10 cellular contexts compared by ENCODE assay signal in genomic region chr11:130212431-130212961, GRCh38. TPM values are rescaled to one million over a fixed set of nuclear protein-coding genes. Genes with fewer than 3 reads are reported as not detected.
A peak's percentile ranks its signal among the peaks of the same experiment; 100 is the strongest.
DNase-seq lines count a peak whose midpoint lies in the region; ATAC-seq, FAIRE-seq and TF ChIP-seq lines count a peak whose summit lies in the region.
"Had no signal": no experiment of that assay in that cellular context is flagged by ENCODE, and none has a peak within 500 bp of the region (broad histone marks: within the 10 kb centered on the region; RNA-seq: fewer than 3 reads in every experiment).

No MANE protein-coding gene starts in this region.

- POLR2A ChIA-PET in CD8-positive, alpha-beta memory T cell (lab: Charles Lee), result no interaction called here

- no peak overlapping the region for H3K4me3 Mint-ChIP-seq in CD8-positive, alpha-beta memory T cell

- H3K4me3 ChIP-seq in left ventricle myocardium inferior (no peak overlapping the region), Peyer's patch (no peak overlapping the region), kidney (ENCODE audit: low read length in 2 of 2) (no peak overlapping the region), transverse colon (no peak overlapping the region)
- no peak overlapping the region for H3K4me3 ChIP-seq in CD8-positive, alpha-beta memory T cell (ENCODE audit: low read length)
- H3K4me3 ChIP-seq: vagina had no signal

- no peaks in the 10 kb centered on the region for H3K9me3 ChIP-seq in left ventricle myocardium inferior (replicated peaks)
- no peaks in the 10 kb centered on the region for H3K9me3 ChIP-seq in Peyer's patch
- no peaks in the 10 kb centered on the region for H3K9me3 ChIP-seq in kidney (ENCODE audit: control insufficient read depth in 1 of 2, low read length in 2 of 2)
- H3K9me3 ChIP-seq in transverse colon, result no peaks in the 10 kb centered on the region
- no peaks in the 10 kb centered on the region for H3K9me3 ChIP-seq in CD8-positive, alpha-beta memory T cell (ENCODE audit: low read length)
- H3K9me3 ChIP-seq: vagina had no signal

- no peak for FAIRE-seq in kidney (lab: Jason Lieb, UNC)
- no peak for FAIRE-seq in HTR-8/SVneo (lab: Jason Lieb, UNC)

- DNase-seq in cardiac septum (ENCODE audit: low spot score) (peak; percentile 46), left ventricle myocardium inferior (no peak), Peyer's patch (peak; percentile 14 to 55 (median 45)), kidney (peak; percentile 54), transverse colon (peak; percentile 9), HTR-8/SVneo (ENCODE audit: insufficient read length, low spot score) (no peak)
- no peak for DNase-seq in CD8-positive, alpha-beta memory T cell
- DNase-seq: NCI-H1694 treated with DMSO at 0.1 percent for 48 hours had no signal

- H3K27me3 ChIP-seq in left ventricle myocardium inferior (ENCODE audit: low read depth), result peaks cover 34% of the 10 kb centered on the region
- no peaks in the 10 kb centered on the region for H3K27me3 ChIP-seq in Peyer's patch
- H3K27me3 ChIP-seq in transverse colon, result no peaks in the 10 kb centered on the region
- H3K27me3 ChIP-seq in CD8-positive, alpha-beta memory T cell (ENCODE audit: insufficient read depth, low read length, poor library complexity, severe bottlenecking), result no peaks in the 10 kb centered on the region
- H3K27me3 ChIP-seq: vagina had no signal

- TF ChIP-seq POLR2A in Peyer's patch (IDR thresholded peaks at IDR 0.05) (no peak), transverse colon (IDR thresholded peaks at IDR 0.05) (no peak)

- ATAC-seq in GM21515 (IDR thresholded peaks at IDR 0.05; ENCODE audit: unreplicated experiment), result no peak

- peaks cover 6% of the 10 kb centered on the region for H3K4me1 ChIP-seq in left ventricle myocardium inferior
- H3K4me1 ChIP-seq in Peyer's patch, result peaks cover 0 to 9% (median 0%) of the 10 kb centered on the region in 4 donors
- H3K4me1 ChIP-seq in kidney (ENCODE audit: control insufficient read depth in 1 of 2, insufficient read depth in 1 of 2, low read depth in 1 of 2, low read length in 2 of 2), result peaks cover 0 to 10% of the 10 kb centered on the region in 2 donors
- H3K4me1 ChIP-seq in transverse colon, result peaks cover 0 to 7% (median 2%) of the 10 kb centered on the region in 4 donors
- peaks cover 8% of the 10 kb centered on the region for H3K4me1 ChIP-seq in CD8-positive, alpha-beta memory T cell (ENCODE audit: insufficient read depth, low read length)
- H3K4me1 ChIP-seq: vagina had no signal

- H3K9ac ChIP-seq in kidney (ENCODE audit: low read length in 2 of 2), result no peak overlapping the region

- H3K9me3 Mint-ChIP-seq in CD8-positive, alpha-beta memory T cell, result no peaks in the 10 kb centered on the region

- TF ChIP-seq EP300 in transverse colon (IDR thresholded peaks at IDR 0.05; ENCODE audit: low read depth), result no peak

- WGBS in transverse colon (ENCODE audit: low coverage in 1 of 2), 2 donors, result 67% methylated on average over 9 of the region's 11 CpGs; no CpG with 5 or more reads in 1 of the 2 donors

- H3K27me3 Mint-ChIP-seq in CD8-positive, alpha-beta memory T cell, result peaks cover 11 to 15% of the 10 kb centered on the region in 2 donors

- peaks cover 0 to 2% (median 0%) of the 10 kb centered on the region in 3 donors for H3K4me1 Mint-ChIP-seq in CD8-positive, alpha-beta memory T cell

- H3K27ac ChIP-seq in left ventricle myocardium inferior (replicated peaks) (no peak overlapping the region), Peyer's patch (peak overlapping the region in 1 of 4 donors; percentile 0), kidney (ENCODE audit: low read depth in 2 of 2, low read length in 2 of 2) (no peak overlapping the region), transverse colon (peak overlapping the region in 1 of 4 donors; percentile 9)
- H3K27ac ChIP-seq in CD8-positive, alpha-beta memory T cell (ENCODE audit: low read depth, low read length), result no peak overlapping the region
- H3K27ac ChIP-seq: vagina had no signal

- no peak overlapping the region for H3K27ac Mint-ChIP-seq in CD8-positive, alpha-beta memory T cell

- intact Hi-C loops in cardiac septum (cut with DNase I) (loop anchor here (5.0 to 10.0 kb wide), 3 partner anchors 175 to 682 kb away; partner anchors contain the start of gene ADAMTS8), left ventricle myocardium inferior (cut with micrococcal nuclease) (loop anchor here (10.0 kb wide), 1 partner anchor 212 kb away; the partner anchor contains the start of gene ADAMTS8), kidney (cut with DNase I) (no loop called here), transverse colon (cut with DNase I; ENCODE audit: low total_unique reads) (loop anchor here (5.0 to 10.0 kb wide), 2 partner anchors 172 to 215 kb away; partner anchors contain the start of gene ADAMTS8)

- H3K36me3 Mint-ChIP-seq in CD8-positive, alpha-beta memory T cell, result no peaks in the 10 kb centered on the region

- TF ChIP-seq CTCF in left ventricle myocardium inferior (IDR thresholded peaks at IDR 0.05; ENCODE audit: borderline replicate concordance) (no peak), Peyer's patch (IDR thresholded peaks at IDR 0.05) (no peak), kidney (IDR thresholded peaks at IDR 0.05; ENCODE audit: borderline replicate concordance, extremely low read depth, insufficient read depth) (no peak), transverse colon (IDR thresholded peaks at IDR 0.05) (no peak)

- in situ Hi-C loops in transverse colon (cut with MboI; ENCODE audit: low pct_ligation_motif_present in 1 of 4, low pct_unique_long_range_greater_than_20kb in 1 of 4, low sequenced_read_pairs in 3 of 4), result loop anchor here (10.0 to 25.0 kb wide), 4 partner anchors 175 to 650 kb away; partner anchors contain the start of gene ADAMTS8 (in 1 of the 4)

- H3K36me3 ChIP-seq in left ventricle myocardium inferior (no peaks in the 10 kb centered on the region), Peyer's patch (peaks cover 0 to 30% (median 0%) of the 10 kb centered on the region in 3 donors), kidney (ENCODE audit: control insufficient read depth in 1 of 2, insufficient read depth in 2 of 2, low read length in 2 of 2) (peaks cover 0 to 4% of the 10 kb centered on the region in 2 donors), transverse colon (peaks cover 0 to 7% (median 0%) of the 10 kb centered on the region in 4 donors)
- H3K36me3 ChIP-seq in CD8-positive, alpha-beta memory T cell (ENCODE audit: insufficient read depth, low read length), result no peaks in the 10 kb centered on the region
- H3K36me3 ChIP-seq: vagina had no signal

- CTCF ChIA-PET in CD8-positive, alpha-beta memory T cell (lab: Charles Lee), result interaction anchor here (0.7 to 1.6 kb wide), 20 partner anchors 9 to 682 kb away, joined by 3 to 14 read pairs (median 4); no protein-coding TSS in a partner anchor

RNA-seq across cellular contexts. Expression of gene ST14, which starts 52.9 kb away (rescaled TPM):
- total RNA-seq in cardiac septum (0.65 TPM), left ventricle myocardium inferior (1.0 TPM), Peyer's patch (100 to 1,000 TPM; 104 to 469 (median 424) TPM), kidney (139 TPM), transverse colon (100 to 1,000 TPM; 335 to 641 (median 446) TPM)
- polyA plus RNA-seq in kidney (ENCODE audit: insufficient read depth, low read depth, low replicate concordance), result 59.3 TPM
- under 1 TPM; 0.18 to 0.35 TPM for total RNA-seq in CD8-positive, alpha-beta memory T cell
- not detected for polyA plus RNA-seq in CD8-positive, alpha-beta memory T cell

Comparison
In these comparisons a context has a peak if more than half of its experiments do, and no peak if none do; other contexts are left out.
1. DNase-seq: peak in cardiac septum (single experiment), Peyer's patch (3 of 3), kidney (single experiment) and transverse colon (single experiment); none in left ventricle myocardium inferior (single experiment), HTR-8/SVneo (single experiment) and CD8-positive, alpha-beta memory T cell (0 of 5).
2. RNA of gene ST14, which starts 52.9 kb away (total RNA-seq): 335 to 641 TPM in transverse colon, 104 to 469 TPM in Peyer's patch and 139 TPM in kidney (single experiment); 1.0 TPM in left ventricle myocardium inferior (single experiment), 0.65 TPM in cardiac septum (single experiment) and 0.18 to 0.35 TPM in CD8-positive, alpha-beta memory T cell; every median in the first group is over 10 times any median in the second.